11 cellular contexts compared by ENCODE assay signal in the genomic region with DNA sequence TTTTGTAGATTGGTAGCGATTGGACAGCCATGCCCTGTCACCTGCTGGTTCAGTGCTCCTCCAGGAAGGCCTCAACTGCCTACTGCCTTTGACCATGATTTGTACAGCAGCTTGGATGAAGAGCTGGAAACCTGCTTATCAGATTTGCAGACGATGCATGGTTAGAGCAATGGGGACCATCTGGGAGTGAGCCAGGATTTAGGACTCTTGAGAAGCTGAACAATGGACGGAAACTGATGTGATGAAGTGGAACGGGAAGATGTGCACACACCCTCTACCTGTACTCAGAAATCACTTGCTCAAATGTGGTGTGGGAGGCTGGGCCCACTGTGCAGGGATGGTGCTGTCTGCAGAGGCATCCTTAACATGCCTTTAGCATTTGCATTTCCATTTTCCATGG. TPM values are rescaled to one million over a fixed set of nuclear protein-coding genes. Genes with fewer than 3 reads are reported as not detected.
DNase-seq lines count a peak whose midpoint lies in the region; ATAC-seq and TF ChIP-seq lines count a peak whose summit lies in the region.
"Had no signal": no experiment of that assay in that cellular context is flagged by ENCODE, and none has a peak within 500 bp of the region (broad histone marks: within the 10 kb centered on the region; RNA-seq: fewer than 3 reads in every experiment).

No MANE protein-coding gene starts in this region.

- TF ChIP-seq CTCF in KMS-11 (conservative IDR thresholded peaks at IDR 0.05; ENCODE audit: low read depth, low read length) (no peak), omental fat pad (IDR thresholded peaks at IDR 0.05) (no peak)

- H3K27ac Mint-ChIP-seq in activated naive CD4-positive, alpha-beta T cell treated with anti-CD3 and anti-CD28 coated beads, Interleukin-2, amount 50 U/mL, for 72 hours = peak overlapping the region; percentile 15 to 94

- H3K4me2 ChIP-seq in KMS-11 = peak overlapping the region; percentile 67

- H3K27ac ChIP-seq in KMS-11 = peak overlapping the region; percentile 98

- peak; percentile 55 for DNase-seq in activated effector memory CD4-positive, alpha-beta T cell treated with anti-CD3 and anti-CD28 coated beads, Interleukin-2, amount 50 U/mL, for 16 hours
- no peak for DNase-seq in activated effector memory CD4-positive, alpha-beta T cell treated with Interleukin-2 at 50 U/mL for 16 hours
- no peak for DNase-seq in activated naive CD4-positive, alpha-beta T cell treated with anti-CD3 and anti-CD28 coated beads, Interleukin-2, amount 50 U/mL, for 72 hours (ENCODE audit: low spot score in 2 of 2)
- DNase-seq in omental fat pad (ENCODE audit: low spot score) = no peak
- DNase-seq in HUDEP-2 (lab: John Stamatoyannopoulos, UW; ENCODE audit: unreplicated experiment in 76 of 76) = no peak
- DNase-seq in SIG-M5 treated with dmso at 0.1 percent for 504 hours (lab: John Stamatoyannopoulos, UW; ENCODE audit: unreplicated experiment) = no peak
- DNase-seq: DMS153, NCI-H1092, small intestine had no signal

- H2AFZ ChIP-seq in KMS-11 (ENCODE audit: low read depth) = no peak overlapping the region

- no peaks in the 10 kb centered on the region for H3K27me3 ChIP-seq in KMS-11 (ENCODE audit: insufficient read depth, low read depth)

- no peaks in the 10 kb centered on the region for H3K9me3 Mint-ChIP-seq in activated naive CD4-positive, alpha-beta T cell treated with anti-CD3 and anti-CD28 coated beads, Interleukin-2, amount 50 U/mL, for 72 hours

- peaks cover 22 to 51% of the 10 kb centered on the region in 2 donors for H3K36me3 Mint-ChIP-seq in activated naive CD4-positive, alpha-beta T cell treated with anti-CD3 and anti-CD28 coated beads, Interleukin-2, amount 50 U/mL, for 72 hours

- peaks cover 69% of the 10 kb centered on the region for H3K79me2 ChIP-seq in KMS-11 (ENCODE audit: insufficient read depth, low read depth)

- H4K20me1 ChIP-seq in KMS-11 (ENCODE audit: insufficient read depth) = no peaks in the 10 kb centered on the region

- no peak for ATAC-seq in activated naive CD4-positive, alpha-beta T cell treated with anti-CD3 and anti-CD28 coated beads, Interleukin-2, amount 50 U/mL, for 72 hours
- ATAC-seq in omental fat pad (ENCODE audit: low FRiP score) (peak; percentile 29), GM21825 (IDR thresholded peaks at IDR 0.05; ENCODE audit: unreplicated experiment) (no peak)

- H3K36me3 ChIP-seq in KMS-11 (ENCODE audit: insufficient read depth) = no peaks in the 10 kb centered on the region

- no peak overlapping the region for H3K4me3 ChIP-seq in KMS-11 (IDR thresholded peaks at IDR 0.05; ENCODE audit: insufficient read depth, low read depth, low read length)

- H3K4me1 ChIP-seq in KMS-11 (ENCODE audit: low read depth, poor library complexity, severe bottlenecking) = peaks cover 100% of the 10 kb centered on the region

- H3K9ac ChIP-seq in KMS-11 = peak overlapping the region; percentile 77; the same call in 1 of the 2 replicates

RNA-seq across cellular contexts. Expression of a gene that starts 57.2 kb away (rescaled TPM):
- total RNA-seq in activated naive CD4-positive, alpha-beta T cell treated with anti-CD3 and anti-CD28 coated beads, Interleukin-2, amount 50 U/mL, for 72 hours = 10 to 100 TPM; 89.3 to 98.5 TPM
- total RNA-seq in omental fat pad = 10 to 100 TPM; 32.6 to 43.7 (median 38.7) TPM
